In genomic region chr11:95308512-95309035, GRCh38 we compare ENCODE assay signal across 21 cellular contexts.
A peak's percentile ranks its signal among the peaks of the same experiment; 100 is the strongest.
DNase-seq lines count a peak whose midpoint lies in the region; ATAC-seq, FAIRE-seq and TF ChIP-seq lines count a peak whose summit lies in the region.
"Had no signal": no experiment of that assay in that cellular context is flagged by ENCODE, and none has a peak within 500 bp of the region (broad histone marks: within the 10 kb centered on the region; RNA-seq: fewer than 3 reads in every experiment).

No MANE protein-coding gene starts in this region.

- no peaks in the 10 kb centered on the region for H4K20me1 ChIP-seq in keratinocyte (ENCODE audit: control insufficient read depth, extremely low read depth, insufficient read depth, low read length)

- in situ Hi-C loops in SK-MEL-5 (cut with HindIII; ENCODE audit: low pct_unique_long_range_greater_than_20kb, low sequenced_read_pairs), result no loop called here

- FAIRE-seq in keratinocyte (lab: Jason Lieb, UNC), result peak; percentile 70
- FAIRE-seq: GM19239, K562 had no signal

- H3K27ac ChIP-seq in keratinocyte (ENCODE audit: control insufficient read depth, insufficient read depth, low read length), result no peak overlapping the region
- H3K27ac ChIP-seq: C4-2B had no signal

- ATAC-seq in HG02588 (IDR thresholded peaks at IDR 0.05; ENCODE audit: unreplicated experiment), result no peak
- ATAC-seq: K562, Panc1 had no signal

- H3K4me2 ChIP-seq in keratinocyte (ENCODE audit: control insufficient read depth, extremely low read depth, insufficient read depth, low read depth, low read length), result no peak overlapping the region

- no peaks in the 10 kb centered on the region for H3K79me2 ChIP-seq in keratinocyte (ENCODE audit: control insufficient read depth, insufficient read depth, low read length)

- H2AFZ ChIP-seq in keratinocyte (ENCODE audit: control insufficient read depth, low read length), result no peak overlapping the region

- H3K9me3 ChIP-seq in keratinocyte (ENCODE audit: control insufficient read depth, low read depth, low read length), result no peaks in the 10 kb centered on the region

- H3K9me1 ChIP-seq in keratinocyte (ENCODE audit: control insufficient read depth, extremely low read depth, insufficient read depth, low read length), result no peaks in the 10 kb centered on the region

- dilution Hi-C loops in keratinocyte (cut with MboI; ENCODE audit: extremely low pct_ligation_motif_present, low sequenced_read_pairs), result no loop called here

- no peaks in the 10 kb centered on the region for H3K27me3 ChIP-seq in keratinocyte (ENCODE audit: control insufficient read depth, extremely low read depth, insufficient read depth, low read length)

- H3K4me3 ChIP-seq in keratinocyte (ENCODE audit: control insufficient read depth in 2 of 3, extremely low read depth in 1 of 3, insufficient read depth in 2 of 3, low read depth in 1 of 3, low read length in 3 of 3), result no peak overlapping the region
- H3K4me3 ChIP-seq: K562 had no signal

- no peak overlapping the region for H3K9ac ChIP-seq in keratinocyte (ENCODE audit: control insufficient read depth, extremely low read depth, insufficient read depth, low read length)

- no peaks in the 10 kb centered on the region for H3K36me3 ChIP-seq in keratinocyte (ENCODE audit: control insufficient read depth in 2 of 2, extremely low read depth in 1 of 2, insufficient read depth in 2 of 2, low read length in 2 of 2)

- TF ChIP-seq CTCF in keratinocyte (optimal IDR thresholded peaks at IDR 0.05 in 1 of 3, IDR thresholded peaks at IDR 0.05 in 1 of 3, conservative IDR thresholded peaks at IDR 0.05 in 1 of 3; ENCODE audit: extremely low read depth in 1 of 3, insufficient read depth in 2 of 3, low read length in 3 of 3), result no peak

- DNase-seq in NCI-H1436 treated with DMSO at 0.1 percent for 48 hours (lab: John Stamatoyannopoulos, UW) (peak; percentile 24), NCI-H1436 (lab: John Stamatoyannopoulos, UW) (no peak), HT1080 (ENCODE audit: low read depth) (peak; percentile 3), SK-MEL-5 (ENCODE audit: low read depth, low spot score) (peak; percentile 7), keratinocyte (ENCODE audit: low read depth, low spot score) (peak; percentile 52), HuH-7 (ENCODE audit: low spot score) (no peak), dedifferentiated amniotic fluid mesenchymal stem cell (ENCODE audit: extremely low spot score) (no peak)
- DNase-seq: 8988T, AML-193, EL, GF-D8, HFFc6, NCI-H1092 treated with DMSO at 0.1 percent for 48 hours, NCI-H446, NCI-H526, T-cell had no signal

- H3K4me1 ChIP-seq in keratinocyte (ENCODE audit: control insufficient read depth, extremely low read depth, insufficient read depth, low read length), result peaks cover 10% of the 10 kb centered on the region

Comparison
In these comparisons a context has a peak if more than half of its experiments do, and no peak if none do; other contexts are left out.
1. DNase-seq: peak in NCI-H1436 treated with DMSO at 0.1 percent for 48 hours (single experiment), HT1080 (single experiment), SK-MEL-5 (single experiment) and keratinocyte (single experiment); none in NCI-H1436 (single experiment), HuH-7 (single experiment) and dedifferentiated amniotic fluid mesenchymal stem cell (single experiment).